In the genomic region with DNA sequence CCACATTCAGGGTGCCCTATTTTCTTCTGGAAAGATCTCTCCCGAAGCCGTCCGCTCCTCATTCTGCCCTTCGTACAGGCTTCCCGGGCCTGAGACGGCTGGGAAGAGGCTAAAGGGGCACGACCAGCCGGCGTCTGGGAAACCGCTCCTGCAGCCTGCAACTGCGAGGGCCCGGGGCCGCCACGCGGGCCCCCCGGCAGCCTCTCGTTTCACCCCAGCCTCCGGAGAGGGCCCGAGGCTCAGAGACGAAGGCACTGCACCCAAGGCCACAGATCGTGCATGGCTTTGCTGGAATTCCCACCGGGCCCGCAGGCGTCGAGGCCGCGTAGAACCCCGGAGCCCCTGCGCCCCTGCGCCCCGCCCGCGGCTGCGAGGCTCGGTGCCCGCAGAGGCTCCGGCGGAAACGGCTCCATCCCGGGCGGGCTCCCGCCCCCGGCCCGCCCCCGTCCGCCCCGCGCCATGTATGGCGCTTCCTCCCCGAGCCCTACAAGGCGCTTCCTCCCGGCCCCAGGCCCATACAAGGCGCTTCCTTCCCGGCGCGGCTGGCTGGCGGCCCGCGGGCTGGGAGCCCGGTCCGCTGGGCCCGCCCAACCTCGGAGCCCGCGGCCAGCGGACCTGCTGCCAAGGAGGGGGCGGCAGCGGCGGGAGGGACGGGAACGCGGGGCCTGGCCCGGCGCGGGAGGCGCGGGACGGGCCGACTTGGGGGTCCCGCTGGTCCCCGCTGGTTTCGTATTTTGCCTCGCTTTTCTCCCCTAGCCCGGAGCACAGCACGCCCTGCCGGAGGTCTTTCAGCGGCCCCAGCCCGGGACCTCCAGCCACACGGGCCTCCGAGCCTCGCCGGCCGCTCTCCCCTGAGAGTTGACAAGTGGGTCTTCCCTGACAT, we compare ENCODE assay signal across 8 cellular contexts. TPM values are rescaled to one million over a fixed set of nuclear protein-coding genes. Genes with fewer than 3 reads are reported as not detected.
A peak's percentile ranks its signal among the peaks of the same experiment; 100 is the strongest.
DNase-seq lines count a peak whose midpoint lies in the region; ATAC-seq and TF ChIP-seq lines count a peak whose summit lies in the region.

No MANE protein-coding gene starts in this region.

- peak overlapping the region; percentile 52 to 75 for H3K9ac ChIP-seq in duodenal mucosa (ENCODE audit: low read depth in 1 of 2, low read length in 2 of 2)

- H3K27me3 ChIP-seq in duodenal mucosa (ENCODE audit: control insufficient read depth in 1 of 2, insufficient read depth in 2 of 2, low read length in 2 of 2), result peaks cover 10 to 17% of the 10 kb centered on the region in 2 donors
- peaks cover 22% of the 10 kb centered on the region for H3K27me3 ChIP-seq in lower lobe of right lung (ENCODE audit: low read depth)

- no peaks in the 10 kb centered on the region for H3K9me3 ChIP-seq in duodenal mucosa (ENCODE audit: control insufficient read depth in 1 of 2, low read length in 2 of 2)
- no peaks in the 10 kb centered on the region for H3K9me3 ChIP-seq in lower lobe of right lung

- peak; percentile 96 for ATAC-seq in GM18909 (IDR thresholded peaks at IDR 0.05; ENCODE audit: poor library complexity, unreplicated experiment)
- peak; percentile 97 for ATAC-seq in HG03175 (IDR thresholded peaks at IDR 0.05; ENCODE audit: unreplicated experiment)
- peak; percentile 98 for ATAC-seq in lower lobe of right lung

- H3K36me3 ChIP-seq in duodenal mucosa (ENCODE audit: control insufficient read depth in 1 of 2, insufficient read depth in 2 of 2, low read length in 2 of 2) (no peaks in the 10 kb centered on the region), lower lobe of right lung (no peaks in the 10 kb centered on the region)

- peak; percentile 96 for DNase-seq in AG08396 (ENCODE audit: low spot score)
- DNase-seq in NCI-H510A treated with DMSO at 0.1 percent for 48 hours (lab: John Stamatoyannopoulos, UW), result peak; percentile 44
- DNase-seq in activated CD4-positive, alpha-beta T cell treated with anti-CD3 and anti-CD28 coated beads, Interleukin-2, amount 50 U/mL, for 48 hours, result peak; percentile 82 to 83
- DNase-seq in lower lobe of right lung, result peak; percentile 94
- DNase-seq in stimulated activated CD4-positive, alpha-beta T cell treated with anti-CD3 and anti-CD28 coated beads, Interleukin-4, amount 100 ng/mL, for 4 hours, result peak; percentile 82 to 83

- H3K4me1 ChIP-seq in duodenal mucosa (ENCODE audit: control insufficient read depth in 1 of 2, insufficient read depth in 2 of 2, low read length in 2 of 2), result peaks cover 24 to 26% of the 10 kb centered on the region in 2 donors
- H3K4me1 ChIP-seq in lower lobe of right lung, result peaks cover 19% of the 10 kb centered on the region

- H3K4me3 ChIP-seq in duodenal mucosa (ENCODE audit: low read depth in 1 of 2, low read length in 2 of 2) (peak overlapping the region; percentile 63 to 67), lower lobe of right lung (peak overlapping the region; percentile 68)

- no peak for TF ChIP-seq CTCF in lower lobe of right lung (IDR thresholded peaks at IDR 0.05)

- H3K27ac ChIP-seq in duodenal mucosa (ENCODE audit: low read depth, low read length), result no peak overlapping the region
- peak overlapping the region; percentile 53 for H3K27ac ChIP-seq in lower lobe of right lung

- intact Hi-C loops in lower lobe of right lung (cut with DNase I), result no loop called here

RNA-seq across cellular contexts. Expression of a gene that starts 26.6 kb away (rescaled TPM):
- total RNA-seq in lower lobe of right lung, result 78.2 TPM

RNA-seq across cellular contexts. Expression of a gene that starts 51.1 kb away (rescaled TPM):
- total RNA-seq in lower lobe of right lung, result 90.7 TPM

RNA-seq across cellular contexts. Expression of a gene that starts 53.1 kb away (rescaled TPM):
- total RNA-seq in lower lobe of right lung, result 0.80 TPM

Comparison
In these comparisons a context has a peak if more than half of its experiments do, and no peak if none do; other contexts are left out.
1. DNase-seq: peak in every context shown above with its lines; median percentile 96 in AG08396; 94 in lower lobe of right lung; 82 in activated CD4-positive, alpha-beta T cell treated with anti-CD3 and anti-CD28 coated beads, Interleukin-2, amount 50 U/mL, for 48 hours; 82 in stimulated activated CD4-positive, alpha-beta T cell treated with anti-CD3 and anti-CD28 coated beads, Interleukin-4, amount 100 ng/mL, for 4 hours; 44 in NCI-H510A treated with DMSO at 0.1 percent for 48 hours.